In the genomic region with DNA sequence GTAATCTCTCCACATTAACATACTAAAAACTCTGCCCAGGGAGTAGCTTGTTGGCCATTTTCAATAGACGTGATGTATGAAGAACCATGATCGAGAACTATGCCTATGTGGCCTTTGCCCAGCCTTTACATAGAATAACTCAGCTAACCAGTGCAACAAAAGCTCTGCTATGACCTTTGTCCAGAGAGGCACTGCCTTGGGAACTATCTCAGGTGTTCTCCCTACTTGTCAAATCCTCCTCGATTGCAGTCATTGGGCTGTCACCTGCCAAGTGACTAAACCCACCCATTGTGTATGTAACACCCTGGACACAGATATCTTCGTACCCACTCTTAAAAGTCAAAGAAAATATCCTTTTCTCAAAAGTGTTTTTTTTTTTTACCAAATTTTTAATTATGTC, we compare ENCODE assay signal across 25 cellular contexts.
DNase-seq lines count a peak whose midpoint lies in the region; ATAC-seq, FAIRE-seq and TF ChIP-seq lines count a peak whose summit lies in the region.
"Had no signal": no experiment of that assay in that cellular context is flagged by ENCODE, and none has a peak within 500 bp of the region (broad histone marks: within the 10 kb centered on the region; RNA-seq: fewer than 3 reads in every experiment).

No MANE protein-coding gene starts in this region.

- H3K4me1 ChIP-seq in RWPE2 (ENCODE audit: insufficient read depth, poor library complexity, severe bottlenecking) = peaks cover 5% of the 10 kb centered on the region
- no peaks in the 10 kb centered on the region for H3K4me1 ChIP-seq in hepatocyte (ENCODE audit: insufficient read depth)
- no peaks in the 10 kb centered on the region for H3K4me1 ChIP-seq in small intestine (ENCODE audit: control insufficient read depth in 2 of 2, insufficient read depth in 1 of 2, low read depth in 1 of 2, low read length in 1 of 2)
- no peaks in the 10 kb centered on the region for H3K4me1 ChIP-seq in lower lobe of right lung
- H3K4me1 ChIP-seq: BE2C; BLaER1 treated with 17β-estradiol and CSF1 and Interleukin-3, amounts not matched to agents 10 nM and 100 nM; HAP-1 had no signal

- no peak for TF ChIP-seq CTCF in RWPE2 (IDR thresholded peaks at IDR 0.05; ENCODE audit: poor library complexity, severe bottlenecking)
- TF ChIP-seq CTCF in hepatocyte (IDR thresholded peaks at IDR 0.05; ENCODE audit: poor library complexity) = no peak
- TF ChIP-seq CTCF in lower lobe of right lung (IDR thresholded peaks at IDR 0.05) = no peak

- no peak overlapping the region for H3K4me3 ChIP-seq in RWPE2 (ENCODE audit: severe bottlenecking)
- H3K4me3 ChIP-seq in hepatocyte = no peak overlapping the region
- H3K4me3 ChIP-seq in small intestine (ENCODE audit: low read depth in 1 of 2, low read length in 2 of 2) = no peak overlapping the region
- no peak overlapping the region for H3K4me3 ChIP-seq in lower lobe of right lung
- H3K4me3 ChIP-seq: BLaER1 treated with 17β-estradiol and CSF1 and Interleukin-3, amounts not matched to agents 10 nM and 100 nM; GM12878; HAP-1 had no signal

- ATAC-seq in RWPE2 (ENCODE audit: low read depth) (no peak), GM21360 (IDR thresholded peaks at IDR 0.05; ENCODE audit: unreplicated experiment) (no peak), lower lobe of right lung (no peak)
- ATAC-seq: GM12878 had no signal

- no peaks in the 10 kb centered on the region for H3K9me3 ChIP-seq in RWPE2 (ENCODE audit: severe bottlenecking)
- no peaks in the 10 kb centered on the region for H3K9me3 ChIP-seq in hepatocyte (ENCODE audit: low read depth)
- no peaks in the 10 kb centered on the region for H3K9me3 ChIP-seq in small intestine (ENCODE audit: control insufficient read depth, low read depth)
- H3K9me3 ChIP-seq in lower lobe of right lung = no peaks in the 10 kb centered on the region
- H3K9me3 ChIP-seq: BE2C; BLaER1 treated with 17β-estradiol and CSF1 and Interleukin-3, amounts not matched to agents 10 nM and 100 nM; HAP-1 had no signal

- peak overlapping the region; percentile 50 for H3K27ac ChIP-seq in RWPE2 (ENCODE audit: poor library complexity, severe bottlenecking)
- H3K27ac ChIP-seq in hepatocyte = no peak overlapping the region
- no peak overlapping the region for H3K27ac ChIP-seq in small intestine (ENCODE audit: low read depth in 1 of 2, low read length in 1 of 2)
- H3K27ac ChIP-seq in lower lobe of right lung = no peak overlapping the region
- H3K27ac ChIP-seq: 22Rv1; BLaER1 treated with 17β-estradiol and CSF1 and Interleukin-3, amounts not matched to agents 10 nM and 100 nM had no signal

- H2AFZ ChIP-seq in hepatocyte = no peak overlapping the region

- no peaks in the 10 kb centered on the region for H3K79me2 ChIP-seq in hepatocyte

- no peak overlapping the region for H3K4me2 ChIP-seq in hepatocyte
- H3K4me2 ChIP-seq: BLaER1 treated with 17β-estradiol and CSF1 and Interleukin-3, amounts not matched to agents 10 nM and 100 nM had no signal

- H3K27me3 ChIP-seq in RWPE2 (ENCODE audit: insufficient read depth, poor library complexity, severe bottlenecking) (no peaks in the 10 kb centered on the region), hepatocyte (no peaks in the 10 kb centered on the region), small intestine (ENCODE audit: control insufficient read depth in 2 of 2, insufficient read depth in 2 of 2, low read length in 2 of 2) (no peaks in the 10 kb centered on the region), lower lobe of right lung (ENCODE audit: low read depth) (no peaks in the 10 kb centered on the region)
- H3K27me3 ChIP-seq: BE2C; BLaER1 treated with 17β-estradiol and CSF1 and Interleukin-3, amounts not matched to agents 10 nM and 100 nM had no signal

- 88% methylated on average over 4 of the region's 4 CpGs for WGBS in hepatocyte (ENCODE audit: low lambda C conversion rate, missing lambda C conversion rate)
- WGBS in small intestine, 3 donors = 25 to 76% (median 44%) methylated on average over 4 of the region's 4 CpGs

- H4K20me1 ChIP-seq in hepatocyte (ENCODE audit: insufficient read depth, poor library complexity, severe bottlenecking) = no peaks in the 10 kb centered on the region
- H4K20me1 ChIP-seq: BLaER1 treated with 17β-estradiol and CSF1 and Interleukin-3, amounts not matched to agents 10 nM and 100 nM had no signal

- no peaks in the 10 kb centered on the region for H3K9me2 ChIP-seq in hepatocyte (replicated peaks; ENCODE audit: insufficient read depth)

- DNase-seq in DMS53 (lab: John Stamatoyannopoulos, UW) (peak; percentile 27), DMS53 treated with DMSO at 0.1 percent for 48 hours (lab: John Stamatoyannopoulos, UW; ENCODE audit: unreplicated experiment) (no peak), RWPE2 (ENCODE audit: low spot score) (no peak), hepatocyte (ENCODE audit: low spot score) (peak; percentile 18), small intestine (peak; percentile 7), DMS 273 treated with DMSO at 0.1 percent for 48 hours (lab: John Stamatoyannopoulos, UW) (no peak), lower lobe of right lung (no peak)
- DNase-seq: ACHN; AML-193; BE2C; CD4-positive, alpha-beta T cell; CD8-positive, alpha-beta memory T cell; DMS79; EL; GDM1; GOT3 had no signal

- intact Hi-C loops in lower lobe of right lung (cut with DNase I) = no loop called here

- FAIRE-seq in small intestine (lab: Jason Lieb, UNC) = no peak
- FAIRE-seq: A204.1, D721Med, GM19239, H54 had no signal

- H3K36me3 ChIP-seq in RWPE2 (ENCODE audit: low read depth) (no peaks in the 10 kb centered on the region), hepatocyte (replicated peaks; ENCODE audit: insufficient read depth, low read depth) (no peaks in the 10 kb centered on the region), small intestine (ENCODE audit: control insufficient read depth in 2 of 2, insufficient read depth in 2 of 2, low read length in 2 of 2) (no peaks in the 10 kb centered on the region), lower lobe of right lung (no peaks in the 10 kb centered on the region)
- H3K36me3 ChIP-seq: BE2C; BLaER1 treated with 17β-estradiol and CSF1 and Interleukin-3, amounts not matched to agents 10 nM and 100 nM; HAP-1 had no signal

Comparison
In these comparisons a context has a peak if more than half of its experiments do, and no peak if none do; other contexts are left out.
1. DNase-seq: peak in DMS53 (single experiment), hepatocyte (single experiment) and small intestine (single experiment); none in DMS53 treated with DMSO at 0.1 percent for 48 hours (single experiment), RWPE2 (single experiment), DMS 273 treated with DMSO at 0.1 percent for 48 hours (single experiment) and lower lobe of right lung (single experiment).